In the genomic region with DNA sequence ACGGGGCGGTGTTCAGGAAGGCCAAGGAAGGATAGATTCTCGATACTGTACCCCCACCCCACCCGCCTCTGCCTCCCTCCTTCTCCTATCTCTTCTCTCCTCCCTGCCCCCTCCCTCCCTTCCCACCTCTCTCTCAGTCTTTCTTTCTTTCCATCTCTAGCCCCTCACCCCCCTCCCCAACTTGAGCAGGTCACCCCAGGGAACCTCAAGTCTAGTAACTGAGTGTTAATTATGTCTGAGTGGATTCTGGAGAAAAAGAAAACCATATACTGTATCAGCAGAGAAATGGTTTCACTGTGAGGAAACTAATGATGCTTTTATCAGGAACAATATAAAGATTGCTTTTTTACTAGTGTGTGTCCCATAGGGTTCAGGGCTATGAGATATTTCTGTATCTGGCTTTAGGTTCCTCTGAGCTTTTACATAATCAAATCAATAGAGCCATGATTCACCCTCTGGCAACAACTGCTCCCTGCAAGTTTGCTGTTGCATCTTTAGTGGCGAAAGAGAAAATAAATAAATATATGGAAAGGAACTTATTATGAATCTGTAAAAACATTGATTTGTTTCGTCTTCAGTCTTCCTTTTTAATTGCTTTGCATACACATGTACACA, we compare ENCODE assay signal across 10 cellular contexts.
DNase-seq lines count a peak whose midpoint lies in the region; ATAC-seq and TF ChIP-seq lines count a peak whose summit lies in the region.
"Had no signal": no experiment of that assay in that cellular context is flagged by ENCODE, and none has a peak within 500 bp of the region (broad histone marks: within the 10 kb centered on the region; RNA-seq: fewer than 3 reads in every experiment).

No MANE protein-coding gene starts in this region.

- H3K9me3 Mint-ChIP-seq in activated CD4-positive, alpha-beta T cell treated with anti-CD3 and anti-CD28 coated beads for 36 hours (ENCODE audit: low read depth) = peaks cover 9% of the 10 kb centered on the region

- ATAC-seq in activated CD4-positive, alpha-beta T cell treated with anti-CD3 and anti-CD28 coated beads for 36 hours = peak; percentile 16

- H3K9ac ChIP-seq in SK-N-MC (ENCODE audit: insufficient read length) = no peak overlapping the region
- no peak overlapping the region for H3K9ac ChIP-seq in stomach smooth muscle (ENCODE audit: low read length in 2 of 2)

- CTCF ChIA-PET in activated CD4-positive, alpha-beta T cell treated with anti-CD3 and anti-CD28 coated beads for 36 hours (lab: Charles Lee) = no interaction called here
- CTCF ChIA-PET in RWPE1 (lab: Yijun Ruan, JAX) = interaction anchor here (0.6 kb wide), 1 partner anchor 34 kb away, joined by 3 read pairs; no protein-coding TSS in a partner anchor

- H3K36me3 ChIP-seq in SK-N-MC (ENCODE audit: insufficient read depth, low read length) = no peaks in the 10 kb centered on the region
- no peaks in the 10 kb centered on the region for H3K36me3 ChIP-seq in stomach smooth muscle (ENCODE audit: control insufficient read depth in 2 of 2, insufficient read depth in 2 of 2, low read length in 2 of 2)

- H3K4me1 Mint-ChIP-seq in activated CD4-positive, alpha-beta T cell treated with anti-CD3 and anti-CD28 coated beads for 36 hours = no peaks in the 10 kb centered on the region
- H3K4me1 Mint-ChIP-seq: activated CD4-positive, alpha-beta T cell treated with anti-CD3 and anti-CD28 coated beads, Interleukin-2, amount 10 ng/mL, durations not matched to agents 24 days and 14 days had no signal

- TF ChIP-seq CTCF in RWPE1 (conservative IDR thresholded peaks at IDR 0.05; ENCODE audit: low read depth) = no peak; the same call in 1 of the 2 replicates

- POLR2A ChIA-PET in activated CD4-positive, alpha-beta T cell treated with anti-CD3 and anti-CD28 coated beads for 36 hours (lab: Charles Lee) = no interaction called here
- POLR2A ChIA-PET in RWPE1 (lab: Yijun Ruan, JAX; ENCODE audit: low non-redundant PET) = no interaction called here

- H3K27ac ChIP-seq in SK-N-MC (peak overlapping the region; percentile 23; the same call in 1 of the 2 replicates), stomach smooth muscle (ENCODE audit: low read length) (peak overlapping the region; percentile 37), RWPE1 (no peak overlapping the region)

- H3K4me3 Mint-ChIP-seq in activated CD4-positive, alpha-beta T cell treated with anti-CD3 and anti-CD28 coated beads for 36 hours = no peak overlapping the region
- H3K4me3 Mint-ChIP-seq: activated CD4-positive, alpha-beta T cell treated with anti-CD3 and anti-CD28 coated beads, Interleukin-2, amount 10 ng/mL, durations not matched to agents 24 days and 14 days had no signal

- H3K9me3 ChIP-seq in SK-N-MC (ENCODE audit: low read depth, low read length) (peaks cover 9% of the 10 kb centered on the region; the same call in 1 of the 2 replicates), stomach smooth muscle (ENCODE audit: control insufficient read depth in 2 of 2, low read length in 2 of 2) (peaks cover 0 to 4% of the 10 kb centered on the region in 2 donors)

- H3K36me3 Mint-ChIP-seq in activated CD4-positive, alpha-beta T cell treated with anti-CD3 and anti-CD28 coated beads for 36 hours (ENCODE audit: low read depth) = no peaks in the 10 kb centered on the region

- H3K4me3 ChIP-seq in SK-N-MC = peak overlapping the region; percentile 71
- H3K4me3 ChIP-seq in stomach smooth muscle (ENCODE audit: low read length in 2 of 2) = no peak overlapping the region

- H3K27me3 ChIP-seq in stomach smooth muscle (ENCODE audit: control insufficient read depth in 1 of 2, insufficient read depth in 2 of 2, low read length in 2 of 2) = no peaks in the 10 kb centered on the region

- peaks cover 15% of the 10 kb centered on the region for H3K4me1 ChIP-seq in stomach smooth muscle (ENCODE audit: control insufficient read depth, insufficient read depth, low read length)

- DNase-seq in activated CD4-positive, alpha-beta T cell treated with anti-CD3 and anti-CD28 coated beads for 36 hours = no peak
- DNase-seq in activated CD4-positive, alpha-beta T cell treated with anti-CD3 and anti-CD28 coated beads, Interleukin-2, amount 50 U/mL, for 1 hour = no peak
- DNase-seq in SK-N-MC (ENCODE audit: low read depth, low spot score) = no peak
- peak; percentile 51 for DNase-seq in fibroblast of the conjunctiva (ENCODE audit: low read depth)
- DNase-seq in activated CD8-positive, alpha-beta memory T cell treated with anti-CD3 and anti-CD28 coated beads, Interleukin-2, amount 50 U/mL, for 48 hours = no peak
- no peak for DNase-seq in RWPE1 (ENCODE audit: low spot score)
- DNase-seq in NCI-H2171 treated with DMSO at 0.1 percent for 48 hours (lab: John Stamatoyannopoulos, UW) = no peak
- DNase-seq: activated effector memory CD4-positive, alpha-beta T cell treated with Interleukin-2 at 50 U/mL for 16 hours had no signal

- no peaks in the 10 kb centered on the region for H3K27me3 Mint-ChIP-seq in activated CD4-positive, alpha-beta T cell treated with anti-CD3 and anti-CD28 coated beads for 36 hours
- H3K27me3 Mint-ChIP-seq: activated CD4-positive, alpha-beta T cell treated with anti-CD3 and anti-CD28 coated beads, Interleukin-2, amount 10 ng/mL, durations not matched to agents 24 days and 14 days had no signal

- H3K27ac Mint-ChIP-seq in activated CD4-positive, alpha-beta T cell treated with anti-CD3 and anti-CD28 coated beads for 36 hours = no peak overlapping the region
- H3K27ac Mint-ChIP-seq: activated CD4-positive, alpha-beta T cell treated with anti-CD3 and anti-CD28 coated beads, Interleukin-2, amount 10 ng/mL, durations not matched to agents 24 days and 14 days had no signal

- intact Hi-C loops in activated CD4-positive, alpha-beta T cell treated with anti-CD3 and anti-CD28 coated beads for 36 hours (cut with DNase I, micrococcal nuclease) = loop anchor here in 1 of 2 experiments (5.0 kb wide), 1 partner anchor 1270 kb away; no protein-coding TSS in a partner anchor
